Comparison of ENCODE assay signal across 1 cellular context in genomic region chr18:676069-676468, GRCh38.
TF ChIP-seq lines count a peak whose summit lies in the region.

No MANE protein-coding gene starts in this region.

TF ChIP-seq in K562, 482 proteins besides CTCF, POLR2A, EP300 and RAD21 (continued from another document):
- TF ChIP-seq, protein P1, sequence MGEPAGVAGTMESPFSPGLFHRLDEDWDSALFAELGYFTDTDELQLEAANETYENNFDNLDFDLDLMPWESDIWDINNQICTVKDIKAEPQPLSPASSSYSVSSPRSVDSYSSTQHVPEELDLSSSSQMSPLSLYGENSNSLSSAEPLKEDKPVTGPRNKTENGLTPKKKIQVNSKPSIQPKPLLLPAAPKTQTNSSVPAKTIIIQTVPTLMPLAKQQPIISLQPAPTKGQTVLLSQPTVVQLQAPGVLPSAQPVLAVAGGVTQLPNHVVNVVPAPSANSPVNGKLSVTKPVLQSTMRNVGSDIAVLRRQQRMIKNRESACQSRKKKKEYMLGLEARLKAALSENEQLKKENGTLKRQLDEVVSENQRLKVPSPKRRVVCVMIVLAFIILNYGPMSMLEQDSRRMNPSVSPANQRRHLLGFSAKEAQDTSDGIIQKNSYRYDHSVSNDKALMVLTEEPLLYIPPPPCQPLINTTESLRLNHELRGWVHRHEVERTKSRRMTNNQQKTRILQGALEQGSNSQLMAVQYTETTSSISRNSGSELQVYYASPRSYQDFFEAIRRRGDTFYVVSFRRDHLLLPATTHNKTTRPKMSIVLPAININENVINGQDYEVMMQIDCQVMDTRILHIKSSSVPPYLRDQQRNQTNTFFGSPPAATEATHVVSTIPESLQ (CRISPR knock-in tag; IDR thresholded peaks at IDR 0.05) = no peak
- no peak for TF ChIP-seq ZBTB26 (CRISPR knock-in tag; IDR thresholded peaks at IDR 0.05)
- TF ChIP-seq NUFIP1 (IDR thresholded peaks at IDR 0.05; ENCODE audit: partially characterized antibody) = no peak
- no peak for TF ChIP-seq SLC30A9 (CRISPR knock-in tag; IDR thresholded peaks at IDR 0.05)
- TF ChIP-seq POLR2AphosphoS5 (IDR thresholded peaks at IDR 0.05; ENCODE audit: control insufficient read depth, insufficient read depth, low read depth, low read length) = 0 out of 2 replicates have a peak, but pooled peaks have one; percentile 29
- 0 out of 2 replicates have a peak, but pooled peaks have one; percentile 30 for TF ChIP-seq TFAP4 (CRISPR knock-in tag; IDR thresholded peaks at IDR 0.05; ENCODE audit: borderline replicate concordance)
